Comparison of ENCODE assay signal across 9 cellular contexts in the genomic region with DNA sequence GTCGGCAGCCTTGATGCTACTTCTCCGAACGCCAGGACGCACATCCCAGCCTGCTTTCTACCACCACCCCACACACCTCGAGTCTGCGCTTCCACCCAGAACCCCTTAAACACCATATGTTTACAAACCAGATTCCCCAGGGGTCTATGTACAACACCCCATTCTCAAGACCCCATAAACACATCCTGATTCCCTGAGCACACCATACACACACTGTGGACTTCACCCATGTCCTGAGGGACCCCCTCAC. TPM values are rescaled to one million over a fixed set of nuclear protein-coding genes. Genes with fewer than 3 reads are reported as not detected.
DNase-seq lines count a peak whose midpoint lies in the region; ATAC-seq and TF ChIP-seq lines count a peak whose summit lies in the region.
"Had no signal": no experiment of that assay in that cellular context is flagged by ENCODE, and none has a peak within 500 bp of the region (broad histone marks: within the 10 kb centered on the region; RNA-seq: fewer than 3 reads in every experiment).

No MANE protein-coding gene starts in this region.

- POLR2A ChIA-PET in A673 (lab: Charles Lee; ENCODE audit: low non-redundant PET), result no interaction called here

- H3K4me1 Mint-ChIP-seq in natural killer cell, result peaks cover under 1 to 13% of the 10 kb centered on the region in 2 donors

- peak overlapping the region; percentile 70 for H3K27ac ChIP-seq in A673 (ENCODE audit: low read depth, low read length, poor library complexity, severe bottlenecking)
- no peak overlapping the region for H3K27ac ChIP-seq in KMS-11
- no peak overlapping the region for H3K27ac ChIP-seq in duodenal mucosa (ENCODE audit: low read depth, low read length)
- no peak overlapping the region for H3K27ac ChIP-seq in foreskin keratinocyte

- H3K27me3 ChIP-seq in A673 (replicated peaks; ENCODE audit: insufficient read depth, low read depth, low read length, poor library complexity) (no peaks in the 10 kb centered on the region), KMS-11 (ENCODE audit: insufficient read depth, low read depth) (no peaks in the 10 kb centered on the region; the same call in 1 of the 2 replicates), duodenal mucosa (ENCODE audit: control insufficient read depth in 1 of 2, insufficient read depth in 2 of 2, low read length in 2 of 2) (no peaks in the 10 kb centered on the region), foreskin keratinocyte (no peaks in the 10 kb centered on the region)

- no peak for DNase-seq in A673 (ENCODE audit: low spot score)
- no peak for DNase-seq in natural killer cell
- DNase-seq in NCI-H2171 treated with DMSO at 0.1 percent for 48 hours (lab: John Stamatoyannopoulos, UW), result no peak
- DNase-seq in middle frontal gyrus (ENCODE audit: extremely low spot score, low spot score), result no peak
- DNase-seq in NCI-H82 treated with DMSO at 0.1 percent for 48 hours (lab: John Stamatoyannopoulos, UW; ENCODE audit: unreplicated experiment), result no peak
- DNase-seq in foreskin keratinocyte, result no peak
- DNase-seq: activated gamma-delta T cell had no signal

- peak overlapping the region; percentile 73 for H3K4me3 ChIP-seq in A673 (ENCODE audit: low read depth, low read length, poor library complexity, severe bottlenecking)
- no peak overlapping the region for H3K4me3 ChIP-seq in KMS-11 (IDR thresholded peaks at IDR 0.05; ENCODE audit: insufficient read depth, low read depth, low read length)
- peak overlapping the region; percentile 33 to 65 for H3K4me3 ChIP-seq in duodenal mucosa (ENCODE audit: low read depth in 1 of 2, low read length in 2 of 2)

- H4K20me1 ChIP-seq in KMS-11 (ENCODE audit: insufficient read depth), result no peaks in the 10 kb centered on the region

- CTCF ChIA-PET in A673 (lab: Charles Lee), result interaction anchor here (0.5 kb wide), 1 partner anchor 117 kb away, joined by 3 read pairs; no protein-coding TSS in a partner anchor

- peaks cover 6 to 12% of the 10 kb centered on the region in 2 donors for H3K27me3 Mint-ChIP-seq in natural killer cell (ENCODE audit: low read depth in 2 of 2)

- ATAC-seq in natural killer cell, result no peak
- no peak for ATAC-seq in foreskin keratinocyte

- H3K27ac Mint-ChIP-seq in natural killer cell, result peak overlapping the region in 1 of 2 donors; percentile 4

- H3K9ac ChIP-seq in KMS-11 (no peak overlapping the region; the same call in 1 of the 2 replicates), duodenal mucosa (ENCODE audit: low read depth in 1 of 2, low read length in 2 of 2) (peak overlapping the region; percentile 25 to 41)

- TF ChIP-seq CTCF in A673 (conservative IDR thresholded peaks at IDR 0.05; ENCODE audit: low read depth, low read length) (no peak), KMS-11 (conservative IDR thresholded peaks at IDR 0.05; ENCODE audit: low read depth, low read length) (no peak), natural killer cell (IDR thresholded peaks at IDR 0.05) (no peak), foreskin keratinocyte (conservative IDR thresholded peaks at IDR 0.05) (no peak)

- peak overlapping the region; percentile 54; the same call in 1 of the 2 replicates for H3K4me2 ChIP-seq in KMS-11

- no peaks in the 10 kb centered on the region for H3K36me3 Mint-ChIP-seq in natural killer cell

- H3K79me2 ChIP-seq in KMS-11 (ENCODE audit: insufficient read depth, low read depth), result no peaks in the 10 kb centered on the region

- H3K4me1 ChIP-seq in A673 (ENCODE audit: insufficient read depth, low read length, poor library complexity, severe bottlenecking) (peaks cover 4% of the 10 kb centered on the region), KMS-11 (ENCODE audit: low read depth, poor library complexity, severe bottlenecking) (peaks cover under 1% of the 10 kb centered on the region), duodenal mucosa (ENCODE audit: control insufficient read depth in 1 of 2, insufficient read depth in 2 of 2, low read length in 2 of 2) (peaks cover 6 to 18% of the 10 kb centered on the region in 2 donors), foreskin keratinocyte (peaks cover 6% of the 10 kb centered on the region)

- H2AFZ ChIP-seq in KMS-11 (ENCODE audit: low read depth), result peak overlapping the region; percentile 18; the same call in 1 of the 2 replicates

- H3K9me3 ChIP-seq in A673 (ENCODE audit: low read depth, low read length, poor library complexity, severe bottlenecking) (no peaks in the 10 kb centered on the region), duodenal mucosa (ENCODE audit: control insufficient read depth in 1 of 2, low read length in 2 of 2) (no peaks in the 10 kb centered on the region)

- no peaks in the 10 kb centered on the region for H3K9me3 Mint-ChIP-seq in natural killer cell

- no TSS peak for BruUV-seq in A673 (replicated peaks; lab: Mats Ljungman, UMichigan)

- H3K36me3 ChIP-seq in A673 (ENCODE audit: insufficient read depth, low read length, poor library complexity, severe bottlenecking), result no peaks in the 10 kb centered on the region
- H3K36me3 ChIP-seq in KMS-11 (ENCODE audit: insufficient read depth), result no peaks in the 10 kb centered on the region
- no peaks in the 10 kb centered on the region for H3K36me3 ChIP-seq in duodenal mucosa (ENCODE audit: control insufficient read depth in 1 of 2, insufficient read depth in 2 of 2, low read length in 2 of 2)

- intact Hi-C loops in A673 (cut with micrococcal nuclease; ENCODE audit: unreplicated experiment) (no loop called here), natural killer cell (cut with micrococcal nuclease) (no loop called here)

- peak overlapping the region; percentile 78 for H3K4me3 Mint-ChIP-seq in natural killer cell

RNA-seq across cellular contexts. Expression of a gene that starts 0.7 kb away (rescaled TPM):
- 39.2 and 47.2 TPM in 2 replicates for total RNA-seq in A673 (2021)
- total RNA-seq in natural killer cell, result 10 to 100 TPM in 1 of 3 donors, 1 to 10 TPM in 2; 1.7 to 17.2 (median 5.9) TPM
- 46.5 and 50.3 TPM in 2 replicates for total RNA-seq in foreskin keratinocyte
- 24.7 and 29.2 TPM in 2 replicates for polyA plus RNA-seq in foreskin keratinocyte
